Comparison of ENCODE assay signal across 8 cellular contexts in the genomic region with DNA sequence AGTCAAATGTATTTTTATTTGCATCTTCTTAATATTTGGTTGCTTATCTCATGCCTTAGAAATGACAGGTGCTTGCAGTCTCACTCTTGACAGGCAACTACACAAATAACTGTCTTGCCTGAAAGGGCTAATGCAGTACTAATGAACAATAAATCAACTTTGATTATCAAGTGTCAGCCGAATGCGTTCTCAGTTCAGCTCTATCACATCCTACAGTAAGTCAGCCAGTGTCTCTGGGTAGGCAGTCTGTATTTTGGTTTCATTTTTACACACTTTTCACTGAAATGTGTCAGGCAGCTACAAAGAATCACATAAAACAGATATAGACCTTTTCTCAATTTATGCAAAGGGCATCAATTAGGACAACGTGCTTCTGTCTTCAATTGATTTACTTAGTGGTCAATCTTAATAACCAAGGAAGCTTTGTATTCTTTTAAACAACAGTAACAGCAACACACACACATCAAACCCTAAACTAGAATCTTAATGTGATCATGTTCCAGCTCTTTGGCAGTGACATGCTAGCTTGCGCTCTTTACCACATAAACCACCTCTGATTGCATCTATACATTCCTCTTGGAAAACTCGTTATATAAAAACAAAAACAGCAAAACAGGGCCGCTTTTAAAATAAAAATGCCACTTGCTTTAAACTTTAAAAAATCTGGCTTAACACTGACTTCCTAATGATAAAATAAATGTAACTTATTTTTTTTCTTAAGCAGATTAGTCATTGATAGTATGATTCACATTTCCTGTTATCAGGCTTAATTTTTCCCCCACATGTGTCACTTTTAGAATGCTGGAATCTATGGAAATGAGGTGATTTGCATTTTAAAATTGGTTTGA.
DNase-seq lines count a peak whose midpoint lies in the region; ATAC-seq and TF ChIP-seq lines count a peak whose summit lies in the region.

No MANE protein-coding gene starts in this region.

- H2AFZ ChIP-seq in PC-3 (ENCODE audit: low read length) = no peak overlapping the region

- H3K4me2 ChIP-seq in PC-3 (ENCODE audit: low read length) = peak overlapping the region; percentile 91

- ATAC-seq in PC-3 (no peak), psoas muscle (peak in 3 of 4 donors; percentile 29 to 51 (median 31)), GM21619 (IDR thresholded peaks at IDR 0.05; ENCODE audit: unreplicated experiment) (no peak)

- CTCF ChIA-PET in PC-3 (lab: Charles Lee) = interaction anchor here (0.6 to 0.7 kb wide), 2 partner anchors 34 to 442 kb away, joined by 3 read pairs; no protein-coding TSS in a partner anchor

- no peaks in the 10 kb centered on the region for H3K27me3 ChIP-seq in PC-3 (ENCODE audit: low read length)
- no peaks in the 10 kb centered on the region for H3K27me3 ChIP-seq in psoas muscle (ENCODE audit: insufficient read depth in 3 of 3, low read length in 2 of 3)

- H3K9me3 ChIP-seq in PC-3 (ENCODE audit: low read length) (no peaks in the 10 kb centered on the region), psoas muscle (no peaks in the 10 kb centered on the region)

- WGBS in psoas muscle, 3 donors = 16 to 23% (median 17%) methylated on average over 6 of the region's 6 CpGs

- H3K27ac ChIP-seq in PC-3 (ENCODE audit: low read length) (peak overlapping the region; percentile 76), psoas muscle (peak overlapping the region; percentile 96)

- H3K36me3 ChIP-seq in PC-3 (ENCODE audit: low read depth, low read length) = no peaks in the 10 kb centered on the region
- H3K36me3 ChIP-seq in psoas muscle (ENCODE audit: insufficient read depth in 1 of 2, low read depth in 1 of 2) = no peaks in the 10 kb centered on the region

- H3K79me2 ChIP-seq in PC-3 (ENCODE audit: low read length) = peaks cover 76% of the 10 kb centered on the region

- DNase-seq in GM12865 (ENCODE audit: low read depth) (peak; percentile 52), HFF-Myc (ENCODE audit: extremely low read depth, low read depth) (no peak), PC-3 (peak; percentile 56), fibroblast of peridontal ligament (ENCODE audit: extremely low read depth) (peak; percentile 80), psoas muscle (no peak), mesenteric fat pad (ENCODE audit: low spot score) (no peak), C1 segment of cervical spinal cord (lab: John Stamatoyannopoulos, UW) (no peak)

- POLR2A ChIA-PET in PC-3 (lab: Charles Lee; ENCODE audit: unreplicated experiment) = interaction anchor here (0.6 to 0.7 kb wide), 3 partner anchors 111 to 327 kb away, joined by 3 to 9 read pairs (median 4); no protein-coding TSS in a partner anchor

- peaks cover 5% of the 10 kb centered on the region for H3F3A ChIP-seq in PC-3 (ENCODE audit: low read length, unreplicated experiment)

- BruUV-seq in PC-3 (replicated peaks; lab: Mats Ljungman, UMichigan) = no TSS peak

- TF ChIP-seq CTCF in GM12865 (IDR thresholded peaks at IDR 0.05; ENCODE audit: insufficient read depth, low read depth, low read length, missing control alignments) (no peak), HFF-Myc (IDR thresholded peaks at IDR 0.05; ENCODE audit: low read depth, low read length, missing control alignments) (no peak), PC-3 (conservative IDR thresholded peaks at IDR 0.05; ENCODE audit: low read depth, low read length) (no peak), psoas muscle (IDR thresholded peaks at IDR 0.05) (no peak)

- H3K4me3 ChIP-seq in GM12865 (ENCODE audit: low read depth, low read length) = no peak overlapping the region; the same call in 1 of the 2 replicates
- peak overlapping the region; percentile 61 for H3K4me3 ChIP-seq in HFF-Myc (replicated peaks; ENCODE audit: low read depth, low read length)
- peak overlapping the region; percentile 71 for H3K4me3 ChIP-seq in PC-3 (ENCODE audit: low read length)
- H3K4me3 ChIP-seq in psoas muscle = peak overlapping the region; percentile 71

- H3K9ac ChIP-seq in PC-3 (ENCODE audit: low read length) = peak overlapping the region; percentile 77

- no peaks in the 10 kb centered on the region for H4K20me1 ChIP-seq in PC-3 (ENCODE audit: low read length)

- intact Hi-C loops in PC-3 (cut with micrococcal nuclease) = loop anchor here (2.0 to 10.0 kb wide), 4 partner anchors 144 to 522 kb away; no protein-coding TSS in a partner anchor
- intact Hi-C loops in psoas muscle (cut with DNase I) = loop anchor here (2.0 to 10.0 kb wide), 5 partner anchors 56 to 522 kb away; no protein-coding TSS in a partner anchor

- no peaks in the 10 kb centered on the region for H3K9me2 ChIP-seq in PC-3 (replicated peaks; ENCODE audit: low read length)

- H3K4me1 ChIP-seq in PC-3 (ENCODE audit: insufficient read depth, low read length) = peaks cover 74% of the 10 kb centered on the region
- peaks cover 60% of the 10 kb centered on the region for H3K4me1 ChIP-seq in psoas muscle

Comparison
In these comparisons a context has a peak if more than half of its experiments do, and no peak if none do; other contexts are left out.
1. DNase-seq: peak in GM12865 (single experiment), PC-3 (single experiment) and fibroblast of peridontal ligament (single experiment); none in HFF-Myc (single experiment), psoas muscle (0 of 2), mesenteric fat pad (single experiment) and C1 segment of cervical spinal cord (0 of 14).
2. ATAC-seq: peak in psoas muscle (3 of 4); none in PC-3 (single experiment) and GM21619 (single experiment).